Comparison of ENCODE assay signal across 1 cellular context in the genomic region with DNA sequence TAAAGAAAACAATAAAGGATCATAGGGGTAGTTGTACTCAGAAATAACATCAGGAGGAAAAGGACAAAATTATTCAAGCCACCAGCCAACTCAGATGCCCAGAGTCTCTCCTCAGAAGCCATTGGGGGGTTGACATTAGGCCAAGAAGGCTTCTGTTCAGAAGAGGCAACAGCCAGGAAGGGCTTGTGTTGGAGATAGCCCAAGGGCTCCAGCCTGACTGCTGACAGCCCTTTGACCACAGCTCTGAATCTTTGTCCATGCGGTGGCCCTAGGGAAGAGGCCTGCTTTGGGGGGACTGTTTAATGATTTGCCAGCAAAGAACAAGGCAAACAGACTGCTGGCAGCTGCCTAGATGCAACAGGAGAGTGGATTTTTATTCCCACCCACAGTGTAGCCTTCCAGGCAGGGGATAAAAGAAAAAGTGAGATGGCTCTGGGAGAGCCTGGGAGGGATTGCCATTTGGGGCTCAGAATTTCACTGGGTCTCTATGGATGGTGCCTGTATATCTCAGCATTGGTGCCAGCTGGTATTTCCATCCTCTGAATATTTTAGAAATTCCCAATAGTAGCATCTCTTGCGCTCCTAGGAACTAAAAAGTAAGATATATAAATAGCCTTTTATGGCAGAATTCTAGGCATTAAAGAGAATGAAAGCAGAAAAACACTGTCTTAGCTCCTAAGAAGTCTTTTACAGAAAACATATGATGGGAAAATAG.
TF ChIP-seq lines count a peak whose summit lies in the region.

No MANE protein-coding gene starts in this region.

TF ChIP-seq in HepG2, 621 proteins besides CTCF, POLR2A, EP300 and RAD21 (continued from another document):
- TF ChIP-seq, protein P1, sequence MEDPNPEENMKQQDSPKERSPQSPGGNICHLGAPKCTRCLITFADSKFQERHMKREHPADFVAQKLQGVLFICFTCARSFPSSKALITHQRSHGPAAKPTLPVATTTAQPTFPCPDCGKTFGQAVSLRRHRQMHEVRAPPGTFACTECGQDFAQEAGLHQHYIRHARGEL (CRISPR knock-in tag; IDR thresholded peaks at IDR 0.05) = no peak
- TF ChIP-seq SMAD1 (CRISPR knock-in tag; IDR thresholded peaks at IDR 0.05; ENCODE audit: borderline replicate concordance, low read depth) (no peak), ZNF296 (CRISPR knock-in tag; conservative IDR thresholded peaks at IDR 0.05) (no peak), POGZ (CRISPR knock-in tag; IDR thresholded peaks at IDR 0.05) (peak; percentile 86), AHR (CRISPR knock-in tag; IDR thresholded peaks at IDR 0.05) (no peak)
